34 cellular contexts compared by ENCODE assay signal in the genomic region with DNA sequence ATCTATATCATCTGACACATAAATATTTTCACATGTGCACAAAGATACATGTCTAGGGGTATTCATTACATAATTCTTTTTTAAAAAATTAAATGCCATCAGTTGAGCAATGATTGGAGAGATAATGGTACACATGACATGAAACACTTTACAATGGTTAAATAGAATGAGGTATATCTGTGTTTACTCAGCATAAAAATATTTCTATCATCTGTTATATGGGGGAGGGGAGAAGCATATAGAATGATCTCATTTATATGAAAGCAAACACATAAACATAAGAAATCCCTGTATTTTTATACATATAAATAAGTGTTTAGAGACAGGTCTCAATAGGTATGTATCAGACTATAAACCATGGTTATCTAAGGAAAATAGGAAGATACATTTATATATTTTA.
"Had no signal": no experiment of that assay in that cellular context is flagged by ENCODE, and none has a peak within 500 bp of the region (broad histone marks: within the 10 kb centered on the region; RNA-seq: fewer than 3 reads in every experiment).

No MANE protein-coding gene starts in this region.

- H3K27me3 Mint-ChIP-seq: activated B cell treated with CpG ODN at 0.5 μM for 24 hours; activated CD4-positive, alpha-beta memory T cell treated with anti-CD3 and anti-CD28 coated beads for 36 hours; activated CD4-positive, alpha-beta T cell treated with anti-CD3 and anti-CD28 coated beads, Interleukin-2, amount 10 ng/mL, durations not matched to agents 24 days and 14 days; activated CD8-positive, alpha-beta T cell treated with anti-CD3 and anti-CD28 coated beads for 36 hours; activated naive CD4-positive, alpha-beta T cell treated with anti-CD3 and anti-CD28 coated beads, Interleukin-2, amount 10 ng/mL, durations not matched to agents 7 days and 5 days; activated naive CD4-positive, alpha-beta T cell treated with anti-CD3 and anti-CD28 coated beads, Interleukin-2, amount 50 U/mL, for 24 hours; activated naive CD8-positive, alpha-beta T cell; activated naive CD8-positive, alpha-beta T cell treated with anti-CD3 and anti-CD28 coated beads, Interleukin-2, amount 10 ng/mL, durations not matched to agents 7 days and 5 days; activated naive CD8-positive, alpha-beta T cell treated with anti-CD3 and anti-CD28 coated beads, Interleukin-2, amount 50 U/mL, for 24 hours; activated T-cell treated with anti-CD3 and anti-CD28 coated beads, Interleukin-2, amount 50 U/mL, for 24 hours; central memory CD8-positive, alpha-beta T cell had no signal

- H3K9me3 ChIP-seq: ascending aorta had no signal

- H3K27ac Mint-ChIP-seq: activated B cell treated with CpG ODN at 0.5 μM for 24 hours; activated CD4-positive, alpha-beta memory T cell treated with anti-CD3 and anti-CD28 coated beads for 36 hours; activated CD4-positive, alpha-beta T cell treated with anti-CD3 and anti-CD28 coated beads, Interleukin-2, amount 10 ng/mL, durations not matched to agents 24 days and 14 days; activated CD8-positive, alpha-beta T cell treated with anti-CD3 and anti-CD28 coated beads for 36 hours; activated naive CD4-positive, alpha-beta T cell treated with anti-CD3 and anti-CD28 coated beads, Interleukin-2, amount 10 ng/mL, durations not matched to agents 7 days and 5 days; activated naive CD4-positive, alpha-beta T cell treated with anti-CD3 and anti-CD28 coated beads, Interleukin-2, amount 50 U/mL, for 24 hours; activated naive CD8-positive, alpha-beta T cell; activated naive CD8-positive, alpha-beta T cell treated with anti-CD3 and anti-CD28 coated beads, Interleukin-2, amount 10 ng/mL, durations not matched to agents 7 days and 5 days; activated naive CD8-positive, alpha-beta T cell treated with anti-CD3 and anti-CD28 coated beads, Interleukin-2, amount 50 U/mL, for 24 hours; activated T-cell treated with anti-CD3 and anti-CD28 coated beads, Interleukin-2, amount 50 U/mL, for 24 hours; activated T-helper 2 cell treated with anti-CD3 and anti-CD28 coated beads, Interferon-gamma antibody, Interleukin-2, Interleukin-4, amounts not matched to agents 10 μg/mL and 5 μg/mL and 100 μg/mL, durations not matched to agents 14 hours and 24 hours and 36 hours; T-helper 2 cell treated with Interferon-gamma antibody and Interleukin-4, amounts not matched to agents 5 μg/mL and 100 μg/mL, for 36 hours had no signal

- H3K4me3 ChIP-seq: ascending aorta, cardiac muscle cell had no signal

- ATAC-seq: activated CD8-positive, alpha-beta T cell treated with anti-CD3 and anti-CD28 coated beads for 36 hours; activated naive CD8-positive, alpha-beta T cell treated with anti-CD3 and anti-CD28 coated beads, Interleukin-2, amount 50 U/mL, for 24 hours had no signal

- DNase-seq: activated B cell treated with CpG ODN at 0.5 μM for 24 hours; activated CD4-positive, alpha-beta memory T cell treated with anti-CD3 and anti-CD28 coated beads for 36 hours; activated CD4-positive, alpha-beta T cell treated with anti-CD3 and anti-CD28 coated beads for 4 hours; activated CD4-positive, alpha-beta T cell treated with anti-CD3 and anti-CD28 coated beads, Interleukin-2, amount 10 ng/mL, durations not matched to agents 24 days and 14 days; activated CD4-positive, alpha-beta T cell treated with anti-CD3 and anti-CD28 coated beads, Interleukin-2, amount 50 U/mL, for 1 hour; activated CD4-positive, alpha-beta T cell treated with anti-CD3 and anti-CD28 coated beads, Interleukin-2, amount 50 U/mL, for 4 hours; activated CD4-positive, CD25-positive, alpha-beta regulatory T cell treated with anti-CD3 and anti-CD28 coated beads, Interleukin-2, amount 50 U/mL, for 72 hours; activated CD8-positive, alpha-beta memory T cell treated with anti-CD3 and anti-CD28 coated beads, Interleukin-2, amount 50 U/mL, for 4 hours; activated CD8-positive, alpha-beta T cell treated with anti-CD3 and anti-CD28 coated beads for 36 hours; activated effector memory CD4-positive, alpha-beta T cell treated with Interleukin-2 at 50 U/mL for 16 hours; activated gamma-delta T cell; activated naive CD4-positive, alpha-beta T cell treated with anti-CD3 and anti-CD28 coated beads, Interleukin-2, amount 10 ng/mL, durations not matched to agents 7 days and 5 days; activated naive CD4-positive, alpha-beta T cell treated with Interleukin-2 at 50 U/mL for 16 hours; activated naive CD8-positive, alpha-beta T cell treated with anti-CD3 and anti-CD28 coated beads, Interleukin-2, amount 10 ng/mL, durations not matched to agents 7 days and 5 days; activated naive CD8-positive, alpha-beta T cell treated with anti-CD3 and anti-CD28 coated beads, Interleukin-2, amount 50 U/mL, for 24 hours; activated T-cell treated with anti-CD3 and anti-CD28 coated beads, Interleukin-2, amount 50 U/mL, for 24 hours; activated T-cell treated with anti-CD3 and anti-CD28 coated beads, Interleukin-2, amount 50 U/mL, for 48 hours; amygdala; anterior cingulate cortex; caudate nucleus; cerebellar nuclear complex; T-helper 2 cell; T-helper 9 cell had no signal

- H3K4me3 Mint-ChIP-seq: activated B cell treated with CpG ODN at 0.5 μM for 24 hours; activated CD4-positive, alpha-beta memory T cell treated with anti-CD3 and anti-CD28 coated beads for 36 hours; activated CD4-positive, alpha-beta T cell treated with anti-CD3 and anti-CD28 coated beads, Interleukin-2, amount 10 ng/mL, durations not matched to agents 24 days and 14 days; activated CD8-positive, alpha-beta T cell treated with anti-CD3 and anti-CD28 coated beads for 36 hours; activated naive CD4-positive, alpha-beta T cell treated with anti-CD3 and anti-CD28 coated beads, Interleukin-2, amount 10 ng/mL, durations not matched to agents 7 days and 5 days; activated naive CD4-positive, alpha-beta T cell treated with anti-CD3 and anti-CD28 coated beads, Interleukin-2, amount 50 U/mL, for 24 hours; activated naive CD8-positive, alpha-beta T cell; activated naive CD8-positive, alpha-beta T cell treated with anti-CD3 and anti-CD28 coated beads, Interleukin-2, amount 10 ng/mL, durations not matched to agents 7 days and 5 days; activated naive CD8-positive, alpha-beta T cell treated with anti-CD3 and anti-CD28 coated beads, Interleukin-2, amount 50 U/mL, for 24 hours; activated T-cell treated with anti-CD3 and anti-CD28 coated beads, Interleukin-2, amount 50 U/mL, for 24 hours; brain; central memory CD8-positive, alpha-beta T cell; T-helper 2 cell treated with Interferon-gamma antibody and Interleukin-4, amounts not matched to agents 5 μg/mL and 100 μg/mL, for 36 hours had no signal

- FAIRE-seq: bronchial epithelial cell, TTC549 had no signal

- H3K27ac ChIP-seq: ascending aorta, cardiac muscle cell, VCaP had no signal

- H3K27me3 ChIP-seq: ascending aorta, cardiac muscle cell had no signal

- H3K36me3 ChIP-seq: ascending aorta, cardiac muscle cell had no signal
